ENCODE assay signal across 8 cellular contexts in genomic region chr2:96485751-96486643, GRCh38. TPM values are rescaled to one million over a fixed set of nuclear protein-coding genes. Genes with fewer than 3 reads are reported as not detected.
DNase-seq lines count a peak whose midpoint lies in the region; ATAC-seq and TF ChIP-seq lines count a peak whose summit lies in the region.

No MANE protein-coding gene starts in this region.

- peaks cover 39% of the 10 kb centered on the region for H3K4me1 Mint-ChIP-seq in activated naive CD4-positive, alpha-beta T cell treated with anti-CD3 and anti-CD28 coated beads, Interleukin-2, amount 50 U/mL, for 24 hours

- TF ChIP-seq CTCF in heart left ventricle (IDR thresholded peaks at IDR 0.05) (no peak), vagina (IDR thresholded peaks at IDR 0.05) (no peak)

- H3K27me3 Mint-ChIP-seq in activated naive CD4-positive, alpha-beta T cell treated with anti-CD3 and anti-CD28 coated beads, Interleukin-2, amount 50 U/mL, for 24 hours, result no peaks in the 10 kb centered on the region

- no peaks in the 10 kb centered on the region for H3K9me3 Mint-ChIP-seq in activated naive CD4-positive, alpha-beta T cell treated with anti-CD3 and anti-CD28 coated beads, Interleukin-2, amount 50 U/mL, for 24 hours

- peak overlapping the region; percentile 100 for H3K27ac Mint-ChIP-seq in activated naive CD4-positive, alpha-beta T cell treated with anti-CD3 and anti-CD28 coated beads, Interleukin-2, amount 50 U/mL, for 24 hours

- H3K27ac ChIP-seq in heart left ventricle (peak overlapping the region; percentile 69 to 98 (median 89)), vagina (peak overlapping the region; percentile 82)

- TF ChIP-seq POLR2A in GM19193 (IDR thresholded peaks at IDR 0.05; ENCODE audit: extremely low read depth, insufficient read depth, insufficient read length) (peak; percentile 98), heart left ventricle (IDR thresholded peaks at IDR 0.05) (peak in 1 of 2 donors; percentile 69), vagina (IDR thresholded peaks at IDR 0.05) (no peak)

- no peaks in the 10 kb centered on the region for H3K36me3 Mint-ChIP-seq in activated naive CD4-positive, alpha-beta T cell treated with anti-CD3 and anti-CD28 coated beads, Interleukin-2, amount 50 U/mL, for 24 hours

- no peaks in the 10 kb centered on the region for H3K27me3 ChIP-seq in heart left ventricle
- H3K27me3 ChIP-seq in vagina, result no peaks in the 10 kb centered on the region

- H3K36me3 ChIP-seq in heart left ventricle (no peaks in the 10 kb centered on the region), vagina (no peaks in the 10 kb centered on the region)

- peak overlapping the region; percentile 93 for H3K4me3 Mint-ChIP-seq in activated naive CD4-positive, alpha-beta T cell treated with anti-CD3 and anti-CD28 coated beads, Interleukin-2, amount 50 U/mL, for 24 hours

- peaks cover 0 to 44% (median 5%) of the 10 kb centered on the region in 12 donors for H3K4me1 ChIP-seq in heart left ventricle
- peaks cover 8% of the 10 kb centered on the region for H3K4me1 ChIP-seq in vagina

- peak; percentile 12 to 17 for DNase-seq in AML-193 (lab: John Stamatoyannopoulos, UW)
- DNase-seq in SIG-M5 (lab: John Stamatoyannopoulos, UW), result peak; percentile 27
- peak; percentile 70 to 81 (median 75) for DNase-seq in heart left ventricle
- DNase-seq in retina, result peak; percentile 70
- no peak for DNase-seq in vagina (ENCODE audit: extremely low spot score in 2 of 2)

- H3K4me3 ChIP-seq in heart left ventricle (peak overlapping the region in 11 of 12 donors; percentile 29 to 68 (median 59)), vagina (peak overlapping the region; percentile 43 to 53)

- peaks cover 0 to 4% (median 0%) of the 10 kb centered on the region in 12 donors for H3K9me3 ChIP-seq in heart left ventricle
- H3K9me3 ChIP-seq in vagina, result no peaks in the 10 kb centered on the region

- intact Hi-C loops in heart left ventricle (cut with DNase I), result no loop called here
- intact Hi-C loops in vagina (cut with DNase I), result no loop called here

- 25 to 42% (median 35%) methylated on average over 33 of the region's 33 CpGs for WGBS in heart left ventricle, 4 donors

- peak; percentile 88 for ATAC-seq in HG03378 (IDR thresholded peaks at IDR 0.05; ENCODE audit: unreplicated experiment)
- ATAC-seq in heart left ventricle, result peak; percentile 86 to 96 (median 93)

RNA-seq across cellular contexts. Expression of gene NEURL3, which starts 19.2 kb away (rescaled TPM):
- total RNA-seq in heart left ventricle (under 1 TPM in 2 of 9 donors, not detected in 7; 0.27 to 0.75 TPM), vagina (2.5 TPM)
- under 1 TPM in 1 of 2 donors, not detected in 1; 0.07 TPM for polyA plus RNA-seq in heart left ventricle

RNA-seq across cellular contexts. Expression of gene ARID5A, which starts 50.6 kb away (rescaled TPM):
- total RNA-seq in heart left ventricle (10 to 100 TPM; 13.3 to 50.2 (median 28.2) TPM), vagina (34.1 TPM)
- 10 to 100 TPM; 35.6 to 41.2 TPM for polyA plus RNA-seq in heart left ventricle

Comparison
In these comparisons a context has a peak if more than half of its experiments do, and no peak if none do; other contexts are left out.
1. DNase-seq: peak in AML-193 (2 of 2), SIG-M5 (single experiment), heart left ventricle (5 of 5) and retina (single experiment); none in vagina (0 of 2).